29 cellular contexts compared by ENCODE assay signal in the genomic region with DNA sequence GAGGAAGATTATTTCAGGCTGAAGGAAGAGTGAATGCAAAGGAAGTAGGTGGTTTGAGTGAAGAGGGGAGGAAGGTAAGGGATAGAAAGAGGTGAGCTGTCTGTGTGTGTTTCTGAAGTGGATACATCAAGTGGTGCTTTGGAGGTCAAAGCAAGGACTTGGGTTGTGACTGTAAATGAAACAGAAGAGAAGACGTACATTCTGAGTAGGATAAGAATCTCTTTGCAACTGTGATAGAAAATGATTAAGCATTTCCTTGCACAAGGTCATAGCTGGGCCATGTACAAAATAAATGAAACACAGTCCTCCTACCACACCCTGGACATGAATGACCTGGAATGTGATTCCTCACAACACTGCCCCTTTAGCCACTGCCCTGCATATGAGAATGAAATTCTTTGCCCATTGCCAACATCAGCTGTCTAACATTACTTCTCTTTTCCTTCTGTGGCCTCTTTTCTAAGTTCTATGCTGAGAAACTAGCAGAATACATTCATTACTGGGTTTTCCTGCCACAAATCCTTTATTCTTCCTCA. TPM values are rescaled to one million over a fixed set of nuclear protein-coding genes. Genes with fewer than 3 reads are reported as not detected.
"Had no signal": no experiment of that assay in that cellular context is flagged by ENCODE, and none has a peak within 500 bp of the region (broad histone marks: within the 10 kb centered on the region; RNA-seq: fewer than 3 reads in every experiment).

No MANE protein-coding gene starts in this region.

- H3K27ac ChIP-seq: ascending aorta, breast epithelium, esophagus squamous epithelium, neutrophil, pancreas, sigmoid colon, spleen, WERI-Rb-1 had no signal

- H3K36me3 ChIP-seq: ascending aorta, breast epithelium, esophagus squamous epithelium, neutrophil, pancreas, sigmoid colon, spleen, WERI-Rb-1 had no signal

- H3K9me3 Mint-ChIP-seq: natural killer cell had no signal

- H3K27me3 ChIP-seq: ascending aorta, breast epithelium, neutrophil, pancreas, sigmoid colon had no signal

- H3K4me1 ChIP-seq: ascending aorta, breast epithelium, esophagus squamous epithelium, pancreas, spleen had no signal

- H3K4me1 Mint-ChIP-seq: natural killer cell, T-helper 17 cell had no signal

- H3K4me3 Mint-ChIP-seq: natural killer cell; stimulated activated naive B cell treated with anti-CD40 and anti-IgM and Interleukin-4, amounts not matched to agents 10 μg/mL and 1 μg/mL and 100 μg/mL, for 72 hours; T-helper 17 cell had no signal

- H3K9me3 ChIP-seq: ascending aorta, breast epithelium, esophagus squamous epithelium, neutrophil, pancreas, sigmoid colon, spleen had no signal

- H3K4me3 ChIP-seq: ascending aorta, breast epithelium, esophagus squamous epithelium, pancreas, sigmoid colon, spleen had no signal

- H3K36me3 Mint-ChIP-seq: natural killer cell; stimulated activated naive B cell treated with anti-CD40 and anti-IgM and Interleukin-4, amounts not matched to agents 10 μg/mL and 1 μg/mL and 100 μg/mL, for 72 hours had no signal

- DNase-seq: activated CD4-positive, alpha-beta T cell treated with anti-CD3 and anti-CD28 coated beads for 1 hour; activated CD4-positive, alpha-beta T cell treated with anti-CD3 and anti-CD28 coated beads, Interleukin-2, amount 50 U/mL, for 48 hours; activated effector memory CD4-positive, alpha-beta T cell treated with Interleukin-2 at 50 U/mL for 16 hours; activated naive CD4-positive, alpha-beta T cell treated with anti-CD3 and anti-CD28 coated beads, Interleukin-2, amount 50 U/mL, for 16 hours; cerebellar nuclear complex; dermis blood vessel endothelial cell; effector memory CD4-positive, alpha-beta T cell; esophagus squamous epithelium; left cardiac atrium; mesenchymal stem cell; natural killer cell; pancreas; sigmoid colon; spleen; stimulated activated CD4-positive, alpha-beta T cell treated with anti-CD3 and anti-CD28 coated beads, Interleukin-4, amount 100 ng/mL, for 4 hours; stimulated activated naive B cell treated with anti-CD40 and anti-IgM and Interleukin-4, amounts not matched to agents 10 μg/mL and 1 μg/mL and 100 μg/mL, for 72 hours; T-helper 17 cell; WERI-Rb-1 had no signal

- H3K27ac Mint-ChIP-seq: natural killer cell; stimulated activated naive B cell treated with anti-CD40 and anti-IgM and Interleukin-4, amounts not matched to agents 10 μg/mL and 1 μg/mL and 100 μg/mL, for 72 hours; T-helper 17 cell had no signal

- ATAC-seq: left cardiac atrium; natural killer cell; pancreas; stimulated activated naive B cell treated with anti-CD40 and anti-IgM and Interleukin-4, amounts not matched to agents 10 μg/mL and 1 μg/mL and 100 μg/mL, for 72 hours; T-helper 17 cell had no signal

RNA-seq across cellular contexts. Expression of gene MINDY4B, which starts 28.3 kb away (rescaled TPM):
- total RNA-seq: ascending aorta, breast epithelium, dermis blood vessel endothelial cell, endothelial cell of umbilical vein, esophagus squamous epithelium, fibroblast of villous mesenchyme, glomerular endothelial cell, left cardiac atrium, lower leg skin, mucosa of gallbladder, natural killer cell, pancreas, sigmoid colon, spleen, T-helper 17 cell, urinary bladder had no signal
- polyA plus RNA-seq: adipose tissue, endothelial cell of umbilical vein, pancreas, sigmoid colon, spleen, thymus, urinary bladder had no signal

RNA-seq across cellular contexts. Expression of gene CLRN1, which starts 39.0 kb away (rescaled TPM):
- total RNA-seq: ascending aorta, breast epithelium, dermis blood vessel endothelial cell, endothelial cell of umbilical vein, esophagus squamous epithelium, fibroblast of villous mesenchyme, glomerular endothelial cell, left cardiac atrium, lower leg skin, mucosa of gallbladder, natural killer cell, pancreas, sigmoid colon, spleen, T-helper 17 cell, urinary bladder had no signal
- polyA plus RNA-seq: adipose tissue, endothelial cell of umbilical vein, pancreas, sigmoid colon, spleen, urinary bladder had no signal
